Comparison of ENCODE assay signal across 17 cellular contexts in genomic region chr2:12951657-12951973, GRCh38.
DNase-seq lines count a peak whose midpoint lies in the region; ATAC-seq, FAIRE-seq and TF ChIP-seq lines count a peak whose summit lies in the region.
"Had no signal": no experiment of that assay in that cellular context is flagged by ENCODE, and none has a peak within 500 bp of the region (broad histone marks: within the 10 kb centered on the region; RNA-seq: fewer than 3 reads in every experiment).

No MANE protein-coding gene starts in this region.

- in situ Hi-C loops in mammary epithelial cell (cut with MboI; ENCODE audit: low sequenced_read_pairs in 2 of 2), result no loop called here

- H3K36me3 Mint-ChIP-seq in astrocyte (ENCODE audit: low read depth, unreplicated experiment) (no peaks in the 10 kb centered on the region), mesothelial cell of epicardium (no peaks in the 10 kb centered on the region)
- H3K36me3 Mint-ChIP-seq in stimulated activated effector memory CD8-positive, alpha-beta T cell treated with anti-CD3 and anti-CD28 coated beads, Interleukin-12 subunit alpha, Interleukin-12 subunit beta, amount 100 ng/mL, for 72 hours, result no peaks in the 10 kb centered on the region

- ATAC-seq in stimulated activated effector memory CD8-positive, alpha-beta T cell treated with anti-CD3 and anti-CD28 coated beads, Interleukin-12 subunit alpha, Interleukin-12 subunit beta, amount 100 ng/mL, for 72 hours, result no peak

- CTCF ChIA-PET in mammary epithelial cell (lab: Charles Lee; ENCODE audit: low non-redundant PET), result interaction anchor here (0.6 kb wide), 1 partner anchor 770 kb away, joined by 4 read pairs; no protein-coding TSS in a partner anchor

- H3K27ac ChIP-seq in mammary epithelial cell (ENCODE audit: insufficient read depth, low read depth, low read length) (no peak overlapping the region), breast epithelium (no peak overlapping the region), astrocyte (ENCODE audit: low read depth, low read length) (no peak overlapping the region)
- H3K27ac ChIP-seq: 22Rv1; BLaER1 treated with 17β-estradiol and CSF1 and Interleukin-3, amounts not matched to agents 10 nM and 100 nM had no signal

- H3K4me1 ChIP-seq in mammary epithelial cell (ENCODE audit: insufficient read depth, low read length), result peaks cover 15% of the 10 kb centered on the region
- H3K4me1 ChIP-seq in breast epithelium, result no peaks in the 10 kb centered on the region
- H3K4me1 ChIP-seq in astrocyte (ENCODE audit: insufficient read depth, low read length), result peaks cover 18% of the 10 kb centered on the region

- no peaks in the 10 kb centered on the region for H3K9me3 Mint-ChIP-seq in astrocyte (ENCODE audit: unreplicated experiment)
- H3K9me3 Mint-ChIP-seq in mesothelial cell of epicardium, result no peaks in the 10 kb centered on the region
- H3K9me3 Mint-ChIP-seq in stimulated activated effector memory CD8-positive, alpha-beta T cell treated with anti-CD3 and anti-CD28 coated beads, Interleukin-12 subunit alpha, Interleukin-12 subunit beta, amount 100 ng/mL, for 72 hours, result no peaks in the 10 kb centered on the region
- H3K9me3 Mint-ChIP-seq: CD8-positive, alpha-beta memory T cell had no signal

- dilution Hi-C loops in mammary epithelial cell (cut with HindIII; ENCODE audit: low sequenced_read_pairs), result no loop called here

- H3K27me3 ChIP-seq in mammary epithelial cell (ENCODE audit: insufficient read depth, low read length) (no peaks in the 10 kb centered on the region), breast epithelium (no peaks in the 10 kb centered on the region), astrocyte (ENCODE audit: insufficient read depth, low read length) (no peaks in the 10 kb centered on the region)
- H3K27me3 ChIP-seq: BLaER1 treated with 17β-estradiol and CSF1 and Interleukin-3, amounts not matched to agents 10 nM and 100 nM had no signal

- H3K9ac ChIP-seq in mammary epithelial cell (ENCODE audit: insufficient read depth, low read length) (no peak overlapping the region), astrocyte (ENCODE audit: low read length) (no peak overlapping the region)
- H3K9ac ChIP-seq: BLaER1 treated with 17β-estradiol and CSF1 and Interleukin-3, amounts not matched to agents 10 nM and 100 nM had no signal

- no peaks in the 10 kb centered on the region for H3K27me3 Mint-ChIP-seq in astrocyte (ENCODE audit: low read depth, unreplicated experiment)
- peaks cover 3% of the 10 kb centered on the region for H3K27me3 Mint-ChIP-seq in mesothelial cell of epicardium (ENCODE audit: low read depth)

- peak overlapping the region; percentile 57 for H3K4me2 ChIP-seq in mammary epithelial cell (ENCODE audit: insufficient read depth, low read depth, low read length)
- peak overlapping the region; percentile 67 for H3K4me2 ChIP-seq in astrocyte (ENCODE audit: low read length)

- no peak for FAIRE-seq in astrocyte (lab: Jason Lieb, UNC)

- H3K79me2 ChIP-seq in mammary epithelial cell (ENCODE audit: insufficient read depth, low read length) (no peaks in the 10 kb centered on the region), astrocyte (ENCODE audit: insufficient read depth, low read length) (no peaks in the 10 kb centered on the region)

- DNase-seq in mammary epithelial cell (no peak), breast epithelium (ENCODE audit: low spot score in 2 of 2) (no peak), astrocyte (ENCODE audit: low read depth) (no peak), mesothelial cell of epicardium (ENCODE audit: low spot score in 2 of 2, unreplicated experiment in 2 of 2) (no peak), Ammon's horn (ENCODE audit: low spot score) (no peak), 8988T (no peak), SKM-1 treated with dmso at 0.1 percent for 144 hours (lab: John Stamatoyannopoulos, UW; ENCODE audit: unreplicated experiment) (no peak)
- no peak for DNase-seq in stimulated activated effector memory CD8-positive, alpha-beta T cell treated with anti-CD3 and anti-CD28 coated beads, Interleukin-12 subunit alpha, Interleukin-12 subunit beta, amount 100 ng/mL, for 72 hours (ENCODE audit: low spot score in 2 of 2)
- DNase-seq: CD8-positive, alpha-beta memory T cell; DMS79 treated with DMSO at 0.1 percent for 48 hours; GOT3; NCI-H1417 treated with DMSO at 0.1 percent for 48 hours; NCI-H1930; NCI-H446; NCI-H69 had no signal

- no peaks in the 10 kb centered on the region for H3K36me3 ChIP-seq in mammary epithelial cell (ENCODE audit: insufficient read depth, low read length)
- no peaks in the 10 kb centered on the region for H3K36me3 ChIP-seq in breast epithelium
- no peaks in the 10 kb centered on the region for H3K36me3 ChIP-seq in astrocyte (ENCODE audit: insufficient read depth, low read length)
- H3K36me3 ChIP-seq: BLaER1 treated with 17β-estradiol and CSF1 and Interleukin-3, amounts not matched to agents 10 nM and 100 nM had no signal

- BruUV-seq in mammary epithelial cell (replicated peaks; lab: Mats Ljungman, UMichigan), result no TSS peak

- H3K27ac Mint-ChIP-seq in astrocyte (ENCODE audit: unreplicated experiment) (peak overlapping the region; percentile 35), mesothelial cell of epicardium (peak overlapping the region; percentile 92)
- no peak overlapping the region for H3K27ac Mint-ChIP-seq in stimulated activated effector memory CD8-positive, alpha-beta T cell treated with anti-CD3 and anti-CD28 coated beads, Interleukin-12 subunit alpha, Interleukin-12 subunit beta, amount 100 ng/mL, for 72 hours
- H3K27ac Mint-ChIP-seq: CD8-positive, alpha-beta memory T cell had no signal

- no peak for TF ChIP-seq POLR2A in breast epithelium (IDR thresholded peaks at IDR 0.05)

- no peak overlapping the region for H3K4me3 ChIP-seq in mammary epithelial cell (replicated peaks in 1 of 3; ENCODE audit: insufficient read depth in 1 of 3, low read depth in 2 of 3, low read length in 3 of 3)
- no peak overlapping the region for H3K4me3 ChIP-seq in breast epithelium
- H3K4me3 ChIP-seq in astrocyte (ENCODE audit: insufficient read depth, low read depth, low read length), result no peak overlapping the region
- H3K4me3 ChIP-seq: BLaER1 treated with 17β-estradiol and CSF1 and Interleukin-3, amounts not matched to agents 10 nM and 100 nM had no signal

- TF ChIP-seq CTCF in mammary epithelial cell (conservative IDR thresholded peaks at IDR 0.05 in 1 of 2, IDR thresholded peaks at IDR 0.05 in 1 of 2; ENCODE audit: extremely low read depth in 1 of 2, insufficient read depth in 1 of 2, low read depth in 1 of 2, low read length in 2 of 2) (no peak), breast epithelium (IDR thresholded peaks at IDR 0.05) (no peak), astrocyte (IDR thresholded peaks at IDR 0.05; ENCODE audit: insufficient read depth, low read depth, low read length) (no peak), mesothelial cell of epicardium (IDR thresholded peaks at IDR 0.05; ENCODE audit: unreplicated experiment) (no peak)

- no peaks in the 10 kb centered on the region for H4K20me1 ChIP-seq in mammary epithelial cell (ENCODE audit: insufficient read depth, low read length)
- H4K20me1 ChIP-seq in astrocyte (ENCODE audit: insufficient read depth, low read length), result no peaks in the 10 kb centered on the region
- H4K20me1 ChIP-seq: BLaER1 treated with 17β-estradiol and CSF1 and Interleukin-3, amounts not matched to agents 10 nM and 100 nM had no signal

- peak overlapping the region; percentile 56 for H2AFZ ChIP-seq in mammary epithelial cell (ENCODE audit: low read depth, low read length)
- no peak overlapping the region for H2AFZ ChIP-seq in astrocyte (ENCODE audit: low read depth, low read length)

- H3K4me3 Mint-ChIP-seq in astrocyte (ENCODE audit: unreplicated experiment) (no peak overlapping the region), mesothelial cell of epicardium (peak overlapping the region; percentile 4)
- H3K4me3 Mint-ChIP-seq in stimulated activated effector memory CD8-positive, alpha-beta T cell treated with anti-CD3 and anti-CD28 coated beads, Interleukin-12 subunit alpha, Interleukin-12 subunit beta, amount 100 ng/mL, for 72 hours, result no peak overlapping the region
- H3K4me3 Mint-ChIP-seq: CD8-positive, alpha-beta memory T cell had no signal

- intact Hi-C loops in mammary epithelial cell (cut with micrococcal nuclease) (no loop called here), breast epithelium (cut with DNase I; ENCODE audit: low total_unique reads) (no loop called here)

- H3K9me3 ChIP-seq in mammary epithelial cell (replicated peaks; ENCODE audit: insufficient read depth, low read length), result no peaks in the 10 kb centered on the region
- H3K9me3 ChIP-seq in breast epithelium, result no peaks in the 10 kb centered on the region
- no peaks in the 10 kb centered on the region for H3K9me3 ChIP-seq in astrocyte (ENCODE audit: insufficient read depth, low read depth, low read length)
- H3K9me3 ChIP-seq: BLaER1 treated with 17β-estradiol and CSF1 and Interleukin-3, amounts not matched to agents 10 nM and 100 nM had no signal

- WGBS in mammary epithelial cell (ENCODE audit: low coverage, missing lambda C conversion rate), result 63% methylated on average over 2 of the region's 2 CpGs

- H3K4me1 Mint-ChIP-seq in astrocyte (ENCODE audit: low read depth, unreplicated experiment) (peaks cover 24% of the 10 kb centered on the region), mesothelial cell of epicardium (peaks cover 40% of the 10 kb centered on the region)
- H3K4me1 Mint-ChIP-seq in stimulated activated effector memory CD8-positive, alpha-beta T cell treated with anti-CD3 and anti-CD28 coated beads, Interleukin-12 subunit alpha, Interleukin-12 subunit beta, amount 100 ng/mL, for 72 hours, result peaks cover 19% of the 10 kb centered on the region
